Comparison of ENCODE assay signal across 1 cellular context in genomic region chr2:200137691-200138090, GRCh38.
TF ChIP-seq lines count a peak whose summit lies in the region.

No MANE protein-coding gene starts in this region.

TF ChIP-seq in SK-N-SH, 30 proteins besides CTCF, POLR2A, EP300 and RAD21 (continued from another document):
- TF ChIP-seq, protein P1, sequence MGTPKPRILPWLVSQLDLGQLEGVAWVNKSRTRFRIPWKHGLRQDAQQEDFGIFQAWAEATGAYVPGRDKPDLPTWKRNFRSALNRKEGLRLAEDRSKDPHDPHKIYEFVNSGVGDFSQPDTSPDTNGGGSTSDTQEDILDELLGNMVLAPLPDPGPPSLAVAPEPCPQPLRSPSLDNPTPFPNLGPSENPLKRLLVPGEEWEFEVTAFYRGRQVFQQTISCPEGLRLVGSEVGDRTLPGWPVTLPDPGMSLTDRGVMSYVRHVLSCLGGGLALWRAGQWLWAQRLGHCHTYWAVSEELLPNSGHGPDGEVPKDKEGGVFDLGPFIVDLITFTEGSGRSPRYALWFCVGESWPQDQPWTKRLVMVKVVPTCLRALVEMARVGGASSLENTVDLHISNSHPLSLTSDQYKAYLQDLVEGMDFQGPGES (IDR thresholded peaks at IDR 0.05; ENCODE audit: low read depth, low read length): no peak
- no peak for TF ChIP-seq MEF2A (IDR thresholded peaks at IDR 0.05; ENCODE audit: borderline replicate concordance, low read depth)
- no peak for TF ChIP-seq MXI1 (IDR thresholded peaks at IDR 0.05; ENCODE audit: low read depth, low read length)
- no peak for TF ChIP-seq SMC3 (IDR thresholded peaks at IDR 0.05; ENCODE audit: low read depth, low read length)
